In the genomic region with DNA sequence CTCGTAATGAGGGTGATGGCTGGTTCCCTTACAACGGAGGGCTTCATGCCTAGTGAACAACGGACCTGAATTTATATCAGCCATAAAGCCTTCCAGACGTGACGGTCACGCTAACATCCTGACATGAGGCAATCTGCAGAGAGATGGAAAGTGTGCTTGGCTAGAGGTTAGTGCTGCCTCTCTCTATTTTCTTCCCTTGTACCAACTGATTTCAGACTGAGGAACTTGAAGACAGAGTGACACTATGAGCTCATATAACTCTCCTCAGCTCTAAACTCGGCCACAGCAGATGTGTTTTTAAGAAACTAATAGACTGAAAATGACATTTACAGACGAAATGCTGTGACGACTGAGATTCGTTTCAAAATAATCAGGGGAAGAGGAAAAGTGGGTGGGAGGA, we compare ENCODE assay signal across 12 cellular contexts.
DNase-seq lines count a peak whose midpoint lies in the region; ATAC-seq and TF ChIP-seq lines count a peak whose summit lies in the region.
"Had no signal": no experiment of that assay in that cellular context is flagged by ENCODE, and none has a peak within 500 bp of the region (broad histone marks: within the 10 kb centered on the region; RNA-seq: fewer than 3 reads in every experiment).

No MANE protein-coding gene starts in this region.

- POLR2A ChIA-PET in CD8-positive, alpha-beta T cell (lab: Charles Lee): interaction anchor here (1.0 kb wide), 1 partner anchor 14 kb away, joined by 3 read pairs; no protein-coding TSS in a partner anchor

- H3K9me3 Mint-ChIP-seq in CD8-positive, alpha-beta T cell: no peaks in the 10 kb centered on the region
- no peaks in the 10 kb centered on the region for H3K9me3 Mint-ChIP-seq in IgD-negative memory B cell
- H3K9me3 Mint-ChIP-seq in effector memory CD8-positive, alpha-beta T cell: no peaks in the 10 kb centered on the region

- no peaks in the 10 kb centered on the region for H3K9me3 ChIP-seq in CD8-positive, alpha-beta T cell (ENCODE audit: low read length)
- no peaks in the 10 kb centered on the region for H3K9me3 ChIP-seq in parathyroid adenoma (ENCODE audit: control insufficient read depth, low read length)

- H3K4me3 ChIP-seq in CD8-positive, alpha-beta T cell (ENCODE audit: low read depth, low read length): no peak overlapping the region
- no peak overlapping the region for H3K4me3 ChIP-seq in parathyroid adenoma (ENCODE audit: low read depth, low read length)
- H3K4me3 ChIP-seq in lower leg skin (ENCODE audit: low read depth, poor library complexity, severe bottlenecking): no peak overlapping the region

- H3K27me3 Mint-ChIP-seq in CD8-positive, alpha-beta T cell (ENCODE audit: low read depth): no peaks in the 10 kb centered on the region
- no peaks in the 10 kb centered on the region for H3K27me3 Mint-ChIP-seq in IgD-negative memory B cell
- H3K27me3 Mint-ChIP-seq in effector memory CD8-positive, alpha-beta T cell: no peaks in the 10 kb centered on the region

- peaks cover 39% of the 10 kb centered on the region for H3K4me1 Mint-ChIP-seq in CD8-positive, alpha-beta T cell (ENCODE audit: low read depth)
- H3K4me1 Mint-ChIP-seq in IgD-negative memory B cell: peaks cover 52 to 63% (median 52%) of the 10 kb centered on the region in 3 donors
- peaks cover 19 to 21% of the 10 kb centered on the region in 2 donors for H3K4me1 Mint-ChIP-seq in effector memory CD8-positive, alpha-beta T cell (ENCODE audit: low read depth in 2 of 2)

- H3K27ac ChIP-seq in CD8-positive, alpha-beta T cell (ENCODE audit: low read depth, low read length): no peak overlapping the region
- H3K27ac ChIP-seq in parathyroid adenoma: peak overlapping the region; percentile 1

- no peak overlapping the region for H3K27ac Mint-ChIP-seq in CD8-positive, alpha-beta T cell
- peak overlapping the region; percentile 33 to 94 (median 77) for H3K27ac Mint-ChIP-seq in IgD-negative memory B cell
- H3K27ac Mint-ChIP-seq in effector memory CD8-positive, alpha-beta T cell: peak overlapping the region; percentile 66 to 71

- CTCF ChIA-PET in CD8-positive, alpha-beta T cell (lab: Charles Lee): interaction anchor here (1.4 kb wide), 1 partner anchor 466 kb away, joined by 3 read pairs; no protein-coding TSS in a partner anchor

- ATAC-seq in CD8-positive, alpha-beta T cell: no peak
- no peak for ATAC-seq in effector memory CD8-positive, alpha-beta T cell (replicated peaks)
- no peak for ATAC-seq in esophagus mucosa

- TF ChIP-seq POLR2A in lower leg skin (IDR thresholded peaks at IDR 0.05): no peak

- peak overlapping the region; percentile 16 for H2AFZ ChIP-seq in parathyroid adenoma

- H3K36me3 Mint-ChIP-seq in CD8-positive, alpha-beta T cell: peaks cover 3% of the 10 kb centered on the region
- no peaks in the 10 kb centered on the region for H3K36me3 Mint-ChIP-seq in IgD-negative memory B cell
- H3K36me3 Mint-ChIP-seq in effector memory CD8-positive, alpha-beta T cell (ENCODE audit: insufficient read depth): no peaks in the 10 kb centered on the region

- DNase-seq in CD8-positive, alpha-beta T cell: no peak
- DNase-seq in effector memory CD8-positive, alpha-beta T cell: no peak
- no peak for DNase-seq in NCI-H2107 treated with DMSO at 0.1 percent for 48 hours (lab: John Stamatoyannopoulos, UW; ENCODE audit: unreplicated experiment)
- DNase-seq in NCI-H510A (lab: John Stamatoyannopoulos, UW): no peak
- DNase-seq in lower leg skin (ENCODE audit: low spot score in 2 of 2): no peak
- DNase-seq: activated CD8-positive, alpha-beta memory T cell treated with anti-CD3 and anti-CD28 coated beads, Interleukin-2, amount 50 U/mL, for 48 hours; DND-41; hypothalamus; NCI-H2171 had no signal

- 46 to 54% methylated on average over 10 of the region's 10 CpGs for WGBS in lower leg skin, 2 donors

- intact Hi-C loops in CD8-positive, alpha-beta T cell (cut with DNase I, micrococcal nuclease): no loop called here
- intact Hi-C loops in lower leg skin (cut with DNase I; ENCODE audit: low total_unique reads): no loop called here

- no peak overlapping the region for H3K9ac ChIP-seq in parathyroid adenoma

- H3K4me1 ChIP-seq in CD8-positive, alpha-beta T cell (ENCODE audit: insufficient read depth, low read length): peaks cover 22% of the 10 kb centered on the region
- peaks cover 31% of the 10 kb centered on the region for H3K4me1 ChIP-seq in parathyroid adenoma

- peak overlapping the region; percentile 85 for H3K4me3 Mint-ChIP-seq in CD8-positive, alpha-beta T cell
- H3K4me3 Mint-ChIP-seq in IgD-negative memory B cell: peak overlapping the region; percentile 58 to 94 (median 82)
- peak overlapping the region; percentile 4 to 70 for H3K4me3 Mint-ChIP-seq in effector memory CD8-positive, alpha-beta T cell

- H3K4me2 ChIP-seq in parathyroid adenoma (ENCODE audit: low read length): no peak overlapping the region

- H3K79me2 ChIP-seq in parathyroid adenoma: peaks cover 6% of the 10 kb centered on the region

- no peaks in the 10 kb centered on the region for H3K27me3 ChIP-seq in CD8-positive, alpha-beta T cell (ENCODE audit: insufficient read depth, low read length)
- H3K27me3 ChIP-seq in parathyroid adenoma (ENCODE audit: control insufficient read depth, insufficient read depth, low read length): no peaks in the 10 kb centered on the region

- TF ChIP-seq CTCF in CD8-positive, alpha-beta T cell (IDR thresholded peaks at IDR 0.05): no peak
- TF ChIP-seq CTCF in parathyroid adenoma (IDR thresholded peaks at IDR 0.05) (no peak), lower leg skin (IDR thresholded peaks at IDR 0.05) (no peak)

- no peaks in the 10 kb centered on the region for H3K36me3 ChIP-seq in CD8-positive, alpha-beta T cell (ENCODE audit: insufficient read depth, low read length)
- no peaks in the 10 kb centered on the region for H3K36me3 ChIP-seq in parathyroid adenoma (ENCODE audit: control insufficient read depth, insufficient read depth, low read length)
